9 cellular contexts compared by ENCODE assay signal in the genomic region with DNA sequence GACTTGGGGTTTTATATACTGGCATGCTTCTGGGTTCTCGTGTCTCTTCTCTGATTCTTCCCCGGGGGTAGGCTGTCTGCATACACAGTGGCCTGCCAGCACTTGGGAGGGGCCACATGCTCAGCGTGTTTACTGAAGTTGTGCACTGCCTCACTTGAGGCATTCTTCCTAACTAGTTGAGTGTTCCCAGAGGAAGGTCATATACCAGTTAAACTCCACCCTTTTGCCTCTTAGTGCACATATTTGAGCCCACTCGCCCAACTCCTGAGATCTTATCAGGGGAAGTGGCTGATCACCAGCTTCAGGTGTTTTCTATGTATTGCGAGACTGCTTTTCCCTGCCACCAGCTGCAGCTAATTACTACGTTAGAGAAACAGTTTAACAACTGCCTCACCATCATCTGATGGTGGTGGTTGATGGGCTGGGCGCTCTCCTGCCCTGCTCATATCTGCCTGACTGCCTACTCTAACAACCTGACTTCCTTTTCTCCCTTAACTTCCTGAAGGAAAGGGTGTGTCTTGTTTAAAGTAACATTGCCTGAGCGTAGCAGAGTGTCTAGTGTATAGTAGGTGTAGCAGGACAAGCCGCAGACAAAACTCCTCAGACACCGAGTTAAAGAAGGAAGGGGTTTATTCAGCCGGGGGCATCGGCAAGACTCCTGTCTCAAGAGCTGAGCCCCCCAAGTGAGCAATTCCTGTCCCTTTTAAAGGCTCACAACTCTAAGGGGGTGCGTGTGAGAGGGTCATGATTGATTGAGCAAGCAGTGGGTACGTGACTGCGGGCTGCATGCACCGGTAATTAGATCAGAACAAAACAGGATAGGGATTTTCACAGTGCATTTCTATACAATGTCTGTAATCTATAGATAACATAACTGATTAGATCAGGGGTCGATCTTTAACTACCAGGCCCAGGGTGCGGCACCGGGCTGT.
A peak's percentile ranks its signal among the peaks of the same experiment; 100 is the strongest.
DNase-seq lines count a peak whose midpoint lies in the region; ATAC-seq, FAIRE-seq and TF ChIP-seq lines count a peak whose summit lies in the region.
"Had no signal": no experiment of that assay in that cellular context is flagged by ENCODE, and none has a peak within 500 bp of the region (broad histone marks: within the 10 kb centered on the region; RNA-seq: fewer than 3 reads in every experiment).

No MANE protein-coding gene starts in this region.

- peak; percentile 33 for ATAC-seq in naive thymus-derived CD4-positive, alpha-beta T cell
- ATAC-seq in heart right ventricle: no peak

- peak; percentile 20 for DNase-seq in COR-L47 (lab: John Stamatoyannopoulos, UW)
- DNase-seq in activated effector memory CD4-positive, alpha-beta T cell treated with Interleukin-2 at 50 U/mL for 16 hours: peak; percentile 2
- peak in 6 of 9 donors; percentile 4 to 35 (median 24) for DNase-seq in naive thymus-derived CD4-positive, alpha-beta T cell
- no peak for DNase-seq in NCI-H1436 (lab: John Stamatoyannopoulos, UW)
- DNase-seq in frontal cortex (ENCODE audit: low spot score in 2 of 2): no peak
- no peak for DNase-seq in AG08396 (ENCODE audit: low spot score)
- no peak for DNase-seq in heart right ventricle
- DNase-seq: SHP77 had no signal

- peak overlapping the region; percentile 66 to 88 (median 80) for H3K4me3 Mint-ChIP-seq in naive thymus-derived CD4-positive, alpha-beta T cell

- no peak for TF ChIP-seq CTCF in heart right ventricle (IDR thresholded peaks at IDR 0.05)

- H3K4me1 Mint-ChIP-seq in naive thymus-derived CD4-positive, alpha-beta T cell: peaks cover 17 to 30% (median 28%) of the 10 kb centered on the region in 7 donors

- intact Hi-C loops in naive thymus-derived CD4-positive, alpha-beta T cell (cut with micrococcal nuclease): loop anchor here (1.0 to 2.0 kb wide), 5 partner anchors 30 to 103 kb away; a partner anchor contains a TSS
- intact Hi-C loops in heart right ventricle (cut with DNase I): loop anchor here in 6 of 10 donors (5.0 to 10.0 kb wide), 6 partner anchors 54 to 102 kb away; a partner anchor contains a TSS

- H3K27ac ChIP-seq in KOPT-K1 (ENCODE audit: low read depth, low read length, poor library complexity, severe bottlenecking) (peak overlapping the region; percentile 85), heart right ventricle (peak overlapping the region in 3 of 10 donors; percentile 10 to 19 (median 13))
- H3K27ac ChIP-seq in naive thymus-derived CD4-positive, alpha-beta T cell (ENCODE audit: low read depth, low read length): peak overlapping the region; percentile 29

- peak overlapping the region; percentile 2 for H3K4me3 ChIP-seq in naive thymus-derived CD4-positive, alpha-beta T cell (ENCODE audit: low read length)
- H3K4me3 ChIP-seq in heart right ventricle: peak overlapping the region in 4 of 10 donors; percentile 6 to 25 (median 12)

- peak overlapping the region; percentile 60 to 90 (median 84) for H3K27ac Mint-ChIP-seq in naive thymus-derived CD4-positive, alpha-beta T cell

- no peaks in the 10 kb centered on the region for H3K36me3 ChIP-seq in KOPT-K1 (ENCODE audit: insufficient read depth, low read length)
- H3K36me3 ChIP-seq in naive thymus-derived CD4-positive, alpha-beta T cell (ENCODE audit: control insufficient read depth in 2 of 3, insufficient read depth in 3 of 3, low read length in 3 of 3): no peaks in the 10 kb centered on the region
- H3K36me3 ChIP-seq in heart right ventricle: no peaks in the 10 kb centered on the region

- no peaks in the 10 kb centered on the region for H3K9me3 ChIP-seq in KOPT-K1 (ENCODE audit: insufficient read depth, low read length, poor library complexity, severe bottlenecking)
- H3K9me3 ChIP-seq in naive thymus-derived CD4-positive, alpha-beta T cell (ENCODE audit: control insufficient read depth in 2 of 3, low read length in 3 of 3): no peaks in the 10 kb centered on the region
- H3K9me3 ChIP-seq in heart right ventricle: no peaks in the 10 kb centered on the region

- CTCF ChIA-PET in naive thymus-derived CD4-positive, alpha-beta T cell (lab: Charles Lee): interaction anchor here (0.7 to 1.3 kb wide), 3 partner anchors 8 to 1154 kb away, joined by 3 read pairs; no protein-coding TSS in a partner anchor

- H3K27me3 Mint-ChIP-seq in naive thymus-derived CD4-positive, alpha-beta T cell: no peaks in the 10 kb centered on the region

- no peaks in the 10 kb centered on the region for H3K9me3 Mint-ChIP-seq in naive thymus-derived CD4-positive, alpha-beta T cell

- no peaks in the 10 kb centered on the region for H3K27me3 ChIP-seq in naive thymus-derived CD4-positive, alpha-beta T cell (ENCODE audit: control insufficient read depth in 2 of 2, insufficient read depth in 2 of 2, low read length in 2 of 2)
- no peaks in the 10 kb centered on the region for H3K27me3 ChIP-seq in heart right ventricle

- H3K36me3 Mint-ChIP-seq in naive thymus-derived CD4-positive, alpha-beta T cell: no peaks in the 10 kb centered on the region

- 52 to 64% methylated on average over 19 of the region's 19 CpGs for WGBS in heart right ventricle, 2 donors

- H3K4me1 ChIP-seq in naive thymus-derived CD4-positive, alpha-beta T cell (ENCODE audit: control insufficient read depth in 2 of 2, insufficient read depth in 2 of 2, low read length in 2 of 2): peaks cover 5 to 11% of the 10 kb centered on the region in 2 donors
- H3K4me1 ChIP-seq in heart right ventricle: peaks cover 5 to 58% (median 40%) of the 10 kb centered on the region in 9 donors

- FAIRE-seq in frontal cortex (lab: Jason Lieb, UNC): no peak

- POLR2A ChIA-PET in naive thymus-derived CD4-positive, alpha-beta T cell (lab: Charles Lee): interaction anchor here (1.5 kb wide), 1 partner anchor 8 kb away, joined by 3 read pairs; no protein-coding TSS in a partner anchor

Comparison
In these comparisons a context has a peak if more than half of its experiments do, and no peak if none do; other contexts are left out.
1. DNase-seq: peak in COR-L47 (single experiment), activated effector memory CD4-positive, alpha-beta T cell treated with Interleukin-2 at 50 U/mL for 16 hours (single experiment) and naive thymus-derived CD4-positive, alpha-beta T cell (6 of 9); none in NCI-H1436 (single experiment), frontal cortex (0 of 2), AG08396 (single experiment) and heart right ventricle (0 of 2).